In genomic region chr2:231785822-231786176, GRCh38 we compare ENCODE assay signal across 2 cellular contexts.
A peak's percentile ranks its signal among the peaks of the same experiment; 100 is the strongest.
TF ChIP-seq lines count a peak whose summit lies in the region.

No MANE protein-coding gene starts in this region.

TF ChIP-seq in HEK293, 187 proteins besides CTCF, POLR2A, EP300 and RAD21:
- TF ChIP-seq ZBTB10 (tag by site-specific recombination; IDR thresholded peaks at IDR 0.05): no peak
- no peak for TF ChIP-seq ZNF132 (tag by site-specific recombination; IDR thresholded peaks at IDR 0.05; ENCODE audit: borderline replicate concordance)
- no peak for TF ChIP-seq TRIM28 (IDR thresholded peaks at IDR 0.05; ENCODE audit: borderline replicate concordance, low read length)
- TF ChIP-seq ZNF10 (tag by site-specific recombination; IDR thresholded peaks at IDR 0.05): no peak
- no peak for TF ChIP-seq ZSCAN30 (tag by site-specific recombination; IDR thresholded peaks at IDR 0.05)
- no peak for TF ChIP-seq TCF7L2 (IDR thresholded peaks at IDR 0.05; ENCODE audit: borderline replicate concordance, low read depth, low read length)
- TF ChIP-seq ZNF211 (tag by site-specific recombination; IDR thresholded peaks at IDR 0.05; ENCODE audit: low read depth): no peak
- TF ChIP-seq ZNF837 (tag by site-specific recombination; IDR thresholded peaks at IDR 0.05): no peak
- no peak for TF ChIP-seq SP2 (tag by site-specific recombination; IDR thresholded peaks at IDR 0.05)
- TF ChIP-seq ZNF221 (tag by site-specific recombination; IDR thresholded peaks at IDR 0.05; ENCODE audit: borderline replicate concordance): no peak
- TF ChIP-seq ZBTB17 (tag by site-specific recombination; IDR thresholded peaks at IDR 0.05): no peak
- no peak for TF ChIP-seq ZNF48 (tag by site-specific recombination; IDR thresholded peaks at IDR 0.05)
- TF ChIP-seq ZNF600 (tag by site-specific recombination; IDR thresholded peaks at IDR 0.05): no peak
- no peak for TF ChIP-seq ZNF121 (tag by site-specific recombination; IDR thresholded peaks at IDR 0.05)
- TF ChIP-seq ZSCAN23 (tag by site-specific recombination; IDR thresholded peaks at IDR 0.05): no peak
- no peak for TF ChIP-seq ZBTB8A (tag by site-specific recombination; IDR thresholded peaks at IDR 0.05)
- TF ChIP-seq REST (tag by site-specific recombination; IDR thresholded peaks at IDR 0.05): no peak
- no peak for TF ChIP-seq ZNF670 (tag by site-specific recombination; IDR thresholded peaks at IDR 0.05; ENCODE audit: low read depth)
- TF ChIP-seq ZNF426 (tag by site-specific recombination; IDR thresholded peaks at IDR 0.05): no peak
- no peak for TF ChIP-seq ZNF391 (tag by site-specific recombination; IDR thresholded peaks at IDR 0.05; ENCODE audit: borderline replicate concordance, low read depth)

TF ChIP-seq in K562, 482 proteins besides CTCF, POLR2A, EP300 and RAD21 (continued from another document):
- no peak for TF ChIP-seq ZNF398 (CRISPR knock-in tag; IDR thresholded peaks at IDR 0.05)
- no peak for TF ChIP-seq TCF7 (IDR thresholded peaks at IDR 0.05; ENCODE audit: borderline replicate concordance)
- no peak for TF ChIP-seq STAT5A (IDR thresholded peaks at IDR 0.05; ENCODE audit: borderline replicate concordance, low read length)
- no peak for TF ChIP-seq MLLT1 (IDR thresholded peaks at IDR 0.05)
- TF ChIP-seq ETV5 (CRISPR knock-in tag; IDR thresholded peaks at IDR 0.05; ENCODE audit: low read depth): no peak
- no peak for TF ChIP-seq EGR1 (conservative IDR thresholded peaks at IDR 0.05)
- no peak for TF ChIP-seq STAT6 (CRISPR knock-in tag; IDR thresholded peaks at IDR 0.05)
- no peak for TF ChIP-seq NUFIP1 (IDR thresholded peaks at IDR 0.05; ENCODE audit: partially characterized antibody)
- no peak for TF ChIP-seq SIN3B (IDR thresholded peaks at IDR 0.05; ENCODE audit: low read depth)
- TF ChIP-seq NCOA4 (IDR thresholded peaks at IDR 0.05; ENCODE audit: partially characterized antibody): no peak
- TF ChIP-seq SLC30A9 (CRISPR knock-in tag; IDR thresholded peaks at IDR 0.05): no peak
- peak; percentile 76; the same call in 1 of the 2 replicates for TF ChIP-seq ADNP (tag; IDR thresholded peaks at IDR 0.05)
- peak in 1 of 3 experiments; percentile 95; a peak in 1 of 6 replicates for TF ChIP-seq ZBTB11 (CRISPR knock-in tag; IDR thresholded peaks at IDR 0.05)
- TF ChIP-seq ARID2 (IDR thresholded peaks at IDR 0.05): no peak
- TF ChIP-seq NR2F6 (CRISPR knock-in tag; IDR thresholded peaks at IDR 0.05): no peak
- no peak for TF ChIP-seq KLF16 (IDR thresholded peaks at IDR 0.05)
- no peak for TF ChIP-seq SMARCA5 (IDR thresholded peaks at IDR 0.05)
- no peak for TF ChIP-seq MEF2D (tag; conservative IDR thresholded peaks at IDR 0.05; ENCODE audit: low read depth)
- TF ChIP-seq SIRT6 (IDR thresholded peaks at IDR 0.05; ENCODE audit: low read depth, low read length): no peak
- peak; percentile 57 for TF ChIP-seq RBM25 (IDR thresholded peaks at IDR 0.05; ENCODE audit: low read depth, low read length, severe bottlenecking)
- no peak for TF ChIP-seq SNAPC5 (CRISPR knock-in tag; IDR thresholded peaks at IDR 0.05)
